In genomic region chr18:30386624-30387023, GRCh38 we compare ENCODE assay signal across 37 cellular contexts.
DNase-seq lines count a peak whose midpoint lies in the region; ATAC-seq, FAIRE-seq and TF ChIP-seq lines count a peak whose summit lies in the region.
"Had no signal": no experiment of that assay in that cellular context is flagged by ENCODE, and none has a peak within 500 bp of the region (broad histone marks: within the 10 kb centered on the region; RNA-seq: fewer than 3 reads in every experiment).

No MANE protein-coding gene starts in this region.

- TF ChIP-seq CTCF in K562 (IDR thresholded peaks at IDR 0.05 in 2 of 3, conservative IDR thresholded peaks at IDR 0.05 in 1 of 3; ENCODE audit: insufficient read depth in 2 of 3, low read depth in 1 of 3, low read length in 3 of 3), result no peak
- no peak for TF ChIP-seq CTCF in endothelial cell (IDR thresholded peaks at IDR 0.05; ENCODE audit: unreplicated experiment)
- no peak for TF ChIP-seq CTCF in neural progenitor cell (IDR thresholded peaks at IDR 0.05)
- TF ChIP-seq CTCF in adrenal gland (IDR thresholded peaks at IDR 0.05), result no peak
- TF ChIP-seq CTCF in thyroid gland (IDR thresholded peaks at IDR 0.05), result no peak

- CTCF ChIA-PET in K562 (lab: Yijun Ruan, JAX; ENCODE audit: low intra/inter-chr PET ratio), result no interaction called here

- H3K79me2 ChIP-seq in K562 (ENCODE audit: control insufficient read depth, insufficient read depth, low read length) (no peaks in the 10 kb centered on the region), mesendoderm (ENCODE audit: control insufficient read depth, insufficient read depth, low read length) (no peaks in the 10 kb centered on the region), neural progenitor cell (ENCODE audit: low read depth) (no peaks in the 10 kb centered on the region)

- peak overlapping the region; percentile 59 for H2BK15ac ChIP-seq in mesendoderm (replicated peaks; ENCODE audit: low read depth)

- H3K27me3 Mint-ChIP-seq in endothelial cell (ENCODE audit: unreplicated experiment) (peaks cover 6% of the 10 kb centered on the region), neural progenitor cell (ENCODE audit: insufficient read depth, low read depth) (peaks cover 3% of the 10 kb centered on the region)
- H3K27me3 Mint-ChIP-seq: B cell; CD4-positive, alpha-beta memory T cell; CD4-positive, alpha-beta T cell; CD8-positive, alpha-beta memory T cell had no signal

- peak overlapping the region; percentile 62 for H3K4me3 Mint-ChIP-seq in endothelial cell (ENCODE audit: unreplicated experiment)
- H3K4me3 Mint-ChIP-seq in neural progenitor cell, result no peak overlapping the region
- H3K4me3 Mint-ChIP-seq: B cell; CD14-positive monocyte; CD4-positive, alpha-beta memory T cell; CD4-positive, alpha-beta T cell; CD4-positive, CD25-positive, alpha-beta regulatory T cell; CD8-positive, alpha-beta memory T cell; CD8-positive, alpha-beta T cell had no signal

- H3K56ac ChIP-seq in mesendoderm (ENCODE audit: low read length), result no peak overlapping the region

- H3K4me2 ChIP-seq in K562 (ENCODE audit: insufficient read depth, low read length) (no peak overlapping the region; the same call in 1 of the 2 replicates), mesendoderm (ENCODE audit: low read length) (no peak overlapping the region), neural progenitor cell (no peak overlapping the region)
- H3K4me2 ChIP-seq: A549; BLaER1; BLaER1 treated with 17β-estradiol and CSF1 and Interleukin-3, amounts not matched to agents 10 nM and 100 nM had no signal

- TF ChIP-seq EP300 in K562 (IDR thresholded peaks at IDR 0.05; ENCODE audit: low read length), result no peak

- no peaks in the 10 kb centered on the region for H3K36me3 ChIP-seq in K562 (ENCODE audit: control insufficient read depth, insufficient read depth, low read length)
- H3K36me3 ChIP-seq in mesendoderm (ENCODE audit: control insufficient read depth, insufficient read depth, low read length), result no peaks in the 10 kb centered on the region
- H3K36me3 ChIP-seq in neural progenitor cell, result no peaks in the 10 kb centered on the region
- H3K36me3 ChIP-seq in adrenal gland (replicated peaks in 1 of 2), result no peaks in the 10 kb centered on the region
- H3K36me3 ChIP-seq in thyroid gland, result no peaks in the 10 kb centered on the region
- H3K36me3 ChIP-seq: BE2C; BLaER1; BLaER1 treated with 17β-estradiol and CSF1 and Interleukin-3, amounts not matched to agents 10 nM and 100 nM had no signal

- no peaks in the 10 kb centered on the region for H3F3A ChIP-seq in neural progenitor cell (ENCODE audit: low read depth)

- no peak for TF ChIP-seq RAD21 in K562 (CRISPR knock-in tag; conservative IDR thresholded peaks at IDR 0.05 in 1 of 2, IDR thresholded peaks at IDR 0.05 in 1 of 2)

- H3K4me1 Mint-ChIP-seq in endothelial cell (ENCODE audit: unreplicated experiment) (peaks cover 37% of the 10 kb centered on the region), neural progenitor cell (peaks cover 2% of the 10 kb centered on the region)
- H3K4me1 Mint-ChIP-seq: B cell; CD14-positive monocyte; CD4-positive, alpha-beta memory T cell; CD4-positive, CD25-positive, alpha-beta regulatory T cell; CD8-positive, alpha-beta memory T cell had no signal

- H3K9me3 Mint-ChIP-seq in endothelial cell (ENCODE audit: unreplicated experiment) (no peaks in the 10 kb centered on the region), neural progenitor cell (no peaks in the 10 kb centered on the region)

- in situ Hi-C loops in K562 (cut with MboI), result no loop called here

- no peak for TF ChIP-seq POLR2A in K562 (conservative IDR thresholded peaks at IDR 0.05)
- TF ChIP-seq POLR2A in adrenal gland (IDR thresholded peaks at IDR 0.05), result no peak
- TF ChIP-seq POLR2A in thyroid gland (IDR thresholded peaks at IDR 0.05), result no peak

- no peaks in the 10 kb centered on the region for H3K9me3 ChIP-seq in K562 (replicated peaks; ENCODE audit: control insufficient read depth, insufficient read depth, low read depth, low read length)
- H3K9me3 ChIP-seq in neural progenitor cell (ENCODE audit: low read depth), result no peaks in the 10 kb centered on the region
- H3K9me3 ChIP-seq in adrenal gland (replicated peaks in 1 of 3), result no peaks in the 10 kb centered on the region
- no peaks in the 10 kb centered on the region for H3K9me3 ChIP-seq in thyroid gland
- H3K9me3 ChIP-seq: A549, BE2C, BLaER1, Caco-2 had no signal

- H3K36me3 Mint-ChIP-seq in endothelial cell (ENCODE audit: low read depth, unreplicated experiment) (peaks cover 9% of the 10 kb centered on the region), neural progenitor cell (no peaks in the 10 kb centered on the region)
- H3K36me3 Mint-ChIP-seq: CD14-positive monocyte; CD4-positive, alpha-beta memory T cell; CD4-positive, CD25-positive, alpha-beta regulatory T cell; CD8-positive, alpha-beta memory T cell; CD8-positive, alpha-beta T cell had no signal

- DNase-seq in K562 (ENCODE audit: extremely low read depth in 1 of 4, low spot score in 3 of 4) (peak in 1 of 4 experiments; percentile 23), endothelial cell (ENCODE audit: low spot score) (peak; percentile 41), mesendoderm (peak; percentile 2), neural progenitor cell (ENCODE audit: low spot score) (no peak), occipital lobe (lab: John Stamatoyannopoulos, UW) (no peak), adrenal gland (no peak), NCI-H2029 treated with DMSO at 0.1 percent for 48 hours (lab: John Stamatoyannopoulos, UW) (no peak), thyroid gland (no peak)
- DNase-seq: 8988T; ACHN; AML-193; BE2C; C1 segment of cervical spinal cord; Caco-2; Calu3; CD4-positive, alpha-beta memory T cell; CD4-positive, alpha-beta T cell; CD4-positive, CD25-positive, alpha-beta regulatory T cell; CD8-positive, alpha-beta memory T cell; CD8-positive, alpha-beta T cell; COR-L47; DMS 273 treated with DMSO at 0.1 percent for 48 hours; DMS153; DMS53; DMS79; DMS79 treated with DMSO at 0.1 percent for 48 hours; DND-41; EL had no signal

- H3K4ac ChIP-seq in mesendoderm (ENCODE audit: low read depth, low read length), result no peak overlapping the region

- peak overlapping the region; percentile 12; the same call in 1 of the 3 replicates for H3K27ac ChIP-seq in K562 (ENCODE audit: extremely low read depth, low read depth, low read length)
- no peak overlapping the region for H3K27ac ChIP-seq in mesendoderm (ENCODE audit: low read depth, low read length)
- H3K27ac ChIP-seq in neural progenitor cell, result no peak overlapping the region
- H3K27ac ChIP-seq in adrenal gland, result no peak overlapping the region
- no peak overlapping the region for H3K27ac ChIP-seq in thyroid gland
- H3K27ac ChIP-seq: 22Rv1; A549; BLaER1; BLaER1 treated with 17β-estradiol and CSF1 and Interleukin-3, amounts not matched to agents 10 nM and 100 nM; C4-2B had no signal

- H2BK120ac ChIP-seq in mesendoderm (ENCODE audit: low read depth, low read length), result no peak overlapping the region

- no peak overlapping the region for H2AK5ac ChIP-seq in mesendoderm (ENCODE audit: low read length)

- H3K9ac ChIP-seq in K562 (ENCODE audit: insufficient read depth in 1 of 2, low read depth in 2 of 2, low read length in 2 of 2) (peak overlapping the region in 1 of 2 experiments; percentile 24; a peak in 1 of 4 replicates), mesendoderm (ENCODE audit: low read length) (no peak overlapping the region), neural progenitor cell (no peak overlapping the region)
- H3K9ac ChIP-seq: BLaER1; BLaER1 treated with 17β-estradiol and CSF1 and Interleukin-3, amounts not matched to agents 10 nM and 100 nM had no signal

- H3K4me3 ChIP-seq in K562, result no peak overlapping the region
- no peak overlapping the region for H3K4me3 ChIP-seq in mesendoderm (ENCODE audit: low read length)
- no peak overlapping the region for H3K4me3 ChIP-seq in neural progenitor cell
- H3K4me3 ChIP-seq in adrenal gland, result no peak overlapping the region
- no peak overlapping the region for H3K4me3 ChIP-seq in thyroid gland (replicated peaks in 1 of 3)
- H3K4me3 ChIP-seq: A549; BLaER1; BLaER1 treated with 17β-estradiol and CSF1 and Interleukin-3, amounts not matched to agents 10 nM and 100 nM had no signal

- peak; percentile 69 for ATAC-seq in K562
- ATAC-seq: A549; CD8-positive, alpha-beta T cell had no signal

- no peak overlapping the region for H3K18ac ChIP-seq in mesendoderm (ENCODE audit: low read length)

- H2BK5ac ChIP-seq in mesendoderm (ENCODE audit: low read length), result no peak overlapping the region

- H2AFZ ChIP-seq in K562 (ENCODE audit: low read depth, low read length) (peak overlapping the region; percentile 5; the same call in 1 of the 2 replicates), neural progenitor cell (replicated peaks) (peak overlapping the region; percentile 20)

- no peaks in the 10 kb centered on the region for H3K79me1 ChIP-seq in mesendoderm (ENCODE audit: low read length)

- 8% methylated on average over 5 of the region's 5 CpGs for WGBS in K562 (ENCODE audit: insufficient coverage, low coverage, missing lambda C conversion rate)
- WGBS in mesendoderm (ENCODE audit: extremely low coverage, insufficient coverage, low lambda C conversion rate), result no CpG with 5 or more reads among the region's 5 CpGs
- 43 to 53% (median 47%) methylated on average over 5 of the region's 5 CpGs for WGBS in adrenal gland, 4 donors
- 56 to 57% methylated on average over 5 of the region's 5 CpGs for WGBS in thyroid gland, 2 donors

- no peak overlapping the region for H3K23ac ChIP-seq in mesendoderm (ENCODE audit: low read length)

- FAIRE-seq in K562 (lab: Jason Lieb, UNC), result no peak
- FAIRE-seq: A204.1, A549, D721Med had no signal

- no peaks in the 10 kb centered on the region for H4K20me1 ChIP-seq in K562 (replicated peaks; ENCODE audit: control insufficient read depth, insufficient read depth, low read length)
- H4K20me1 ChIP-seq in neural progenitor cell (ENCODE audit: low read depth), result no peaks in the 10 kb centered on the region
- H4K20me1 ChIP-seq: BLaER1; BLaER1 treated with 17β-estradiol and CSF1 and Interleukin-3, amounts not matched to agents 10 nM and 100 nM had no signal

- POLR2A ChIA-PET in K562 (lab: Yijun Ruan, JAX), result interaction anchor here (0.5 kb wide), 1 partner anchor 433 kb away, joined by 3 read pairs; no protein-coding TSS in a partner anchor

- H3K27me3 ChIP-seq in K562 (ENCODE audit: control insufficient read depth in 2 of 2, insufficient read depth in 2 of 2, low read length in 2 of 2) (no peaks in the 10 kb centered on the region), mesendoderm (ENCODE audit: insufficient read depth, low read length, poor library complexity) (no peaks in the 10 kb centered on the region), neural progenitor cell (no peaks in the 10 kb centered on the region), adrenal gland (no peaks in the 10 kb centered on the region), thyroid gland (no peaks in the 10 kb centered on the region)
- H3K27me3 ChIP-seq: BE2C; BLaER1; BLaER1 treated with 17β-estradiol and CSF1 and Interleukin-3, amounts not matched to agents 10 nM and 100 nM had no signal

- H3K27ac Mint-ChIP-seq in endothelial cell (ENCODE audit: unreplicated experiment) (peak overlapping the region; percentile 94), neural progenitor cell (no peak overlapping the region)
- H3K27ac Mint-ChIP-seq: B cell; CD14-positive monocyte; CD4-positive, alpha-beta memory T cell; CD4-positive, alpha-beta T cell; CD4-positive, CD25-positive, alpha-beta regulatory T cell; CD8-positive, alpha-beta T cell had no signal

- intact Hi-C loops in K562 (cut with micrococcal nuclease) (loop anchor here (5.0 to 10.0 kb wide), 2 partner anchors 51 to 288 kb away; no protein-coding TSS in a partner anchor), adrenal gland (cut with DNase I) (no loop called here), thyroid gland (cut with DNase I) (no loop called here)

- no TSS peak for BruUV-seq in K562 (replicated peaks; lab: Mats Ljungman, UMichigan)

- no peaks in the 10 kb centered on the region for H3K4me1 ChIP-seq in K562 (replicated peaks in 1 of 2; ENCODE audit: control insufficient read depth in 2 of 2, insufficient read depth in 2 of 2, low read length in 2 of 2)
- H3K4me1 ChIP-seq in mesendoderm (ENCODE audit: control insufficient read depth, low read depth, low read length), result no peaks in the 10 kb centered on the region
- H3K4me1 ChIP-seq in neural progenitor cell, result peaks cover 3% of the 10 kb centered on the region
- H3K4me1 ChIP-seq in adrenal gland (replicated peaks in 1 of 2), result no peaks in the 10 kb centered on the region
- no peaks in the 10 kb centered on the region for H3K4me1 ChIP-seq in thyroid gland
- H3K4me1 ChIP-seq: A549; BE2C; BLaER1; BLaER1 treated with 17β-estradiol and CSF1 and Interleukin-3, amounts not matched to agents 10 nM and 100 nM; Caco-2 had no signal

- no peak overlapping the region for H4K5ac ChIP-seq in mesendoderm (ENCODE audit: low read length)

- no peaks in the 10 kb centered on the region for H3K9me1 ChIP-seq in K562 (ENCODE audit: control insufficient read depth, insufficient read depth, low read length)

- H4K8ac ChIP-seq in mesendoderm (ENCODE audit: low read depth, low read length), result no peak overlapping the region

Comparison
In these comparisons a context has a peak if more than half of its experiments do, and no peak if none do; other contexts are left out.
1. DNase-seq: peak in endothelial cell (single experiment) and mesendoderm (single experiment); none in neural progenitor cell (single experiment), occipital lobe (single experiment), adrenal gland (0 of 7), NCI-H2029 treated with DMSO at 0.1 percent for 48 hours (single experiment) and thyroid gland (0 of 2).